Comparison of ENCODE assay signal across 28 cellular contexts in the genomic region with DNA sequence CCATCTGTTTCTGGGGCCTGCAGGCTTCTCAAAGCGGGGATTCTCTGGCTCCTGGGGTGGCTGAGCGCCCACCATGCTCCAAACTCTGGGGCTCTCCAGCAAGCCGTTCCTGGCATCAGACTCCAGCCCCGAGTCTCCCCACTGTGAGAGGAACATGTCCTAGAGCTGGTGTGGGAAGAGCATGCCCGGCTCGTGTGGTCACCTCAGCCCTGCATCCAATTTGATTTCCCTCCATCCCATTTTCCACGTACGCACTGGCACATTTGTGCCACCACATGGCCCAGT. TPM values are rescaled to one million over a fixed set of nuclear protein-coding genes. Genes with fewer than 3 reads are reported as not detected.
"Had no signal": no experiment of that assay in that cellular context is flagged by ENCODE, and none has a peak within 500 bp of the region (broad histone marks: within the 10 kb centered on the region; RNA-seq: fewer than 3 reads in every experiment).

No MANE protein-coding gene starts in this region.

- H3K4me3 ChIP-seq: adrenal gland, ascending aorta, cardiac muscle cell, coronary artery, dorsolateral prefrontal cortex, gastrocnemius medialis, hepatocyte, right atrium auricular region, stomach, tibial artery had no signal

- H3K9ac ChIP-seq: parathyroid adenoma had no signal

- H3K27ac ChIP-seq: adrenal gland, ascending aorta, cardiac muscle cell, dorsolateral prefrontal cortex, gastrocnemius medialis, parathyroid adenoma, right atrium auricular region, stomach, tibial artery had no signal

- H3K4me1 ChIP-seq: adrenal gland, ascending aorta, gastrocnemius medialis, parathyroid adenoma, tibial artery had no signal

- ATAC-seq: activated naive CD4-positive, alpha-beta T cell treated with anti-CD3 and anti-CD28 coated beads, Interleukin-2, amount 50 U/mL, for 72 hours; activated T-cell treated with anti-CD3 and anti-CD28 coated beads, Interleukin-2, amount 50 U/mL, for 72 hours; left cardiac atrium; naive thymus-derived CD4-positive, alpha-beta T cell; stimulated activated naive B cell treated with anti-CD40 and anti-IgM and Interleukin-4, amounts not matched to agents 10 μg/mL and 1 μg/mL and 100 μg/mL, for 72 hours had no signal

- H3K79me2 ChIP-seq: hepatocyte, parathyroid adenoma had no signal

- DNase-seq: activated CD4-positive, alpha-beta T cell treated with anti-CD3 and anti-CD28 coated beads for 4 hours; activated CD4-positive, alpha-beta T cell treated with anti-CD3 and anti-CD28 coated beads, Interleukin-2, amount 50 U/mL, for 4 hours; activated naive CD4-positive, alpha-beta T cell; activated T-cell treated with anti-CD3 and anti-CD28 coated beads for 4 hours; activated T-cell treated with anti-CD3 and anti-CD28 coated beads, Interleukin-2, amount 50 U/mL, for 72 hours; effector memory CD4-positive, alpha-beta T cell; glutamatergic neuron; islet precursor cell; left cardiac atrium; midbrain; naive thymus-derived CD4-positive, alpha-beta T cell; occipital lobe; stimulated activated CD4-positive, alpha-beta T cell treated with anti-CD3 and anti-CD28 coated beads, Interleukin-15, amount 100 ng/mL, for 24 hours; stimulated activated CD4-positive, alpha-beta T cell treated with anti-CD3 and anti-CD28 coated beads, Interleukin-2, amount 100 ng/mL, for 24 hours; stimulated activated naive B cell treated with anti-CD40 and anti-IgM and Interleukin-4, amounts not matched to agents 10 μg/mL and 1 μg/mL and 100 μg/mL, for 72 hours; stomach had no signal

- H2AFZ ChIP-seq: hepatocyte, parathyroid adenoma had no signal

- H3K9me3 ChIP-seq: adrenal gland, ascending aorta, gastrocnemius medialis, right atrium auricular region, stomach, tibial artery had no signal

- H3K36me3 ChIP-seq: adrenal gland, ascending aorta, cardiac muscle cell, gastrocnemius medialis, right atrium auricular region, stomach, tibial artery had no signal

- H3K4me2 ChIP-seq: hepatocyte had no signal

- H3K27me3 ChIP-seq: adrenal gland, ascending aorta, cardiac muscle cell, dorsolateral prefrontal cortex, gastrocnemius medialis, hepatocyte, right atrium auricular region, stomach, tibial artery had no signal

RNA-seq across cellular contexts. Expression of a gene that starts 23.2 kb away (rescaled TPM):
- total RNA-seq: activated naive CD4-positive, alpha-beta T cell treated with anti-CD3 and anti-CD28 coated beads, Interleukin-2, amount 50 U/mL, for 72 hours; activated T-cell treated with anti-CD3 and anti-CD28 coated beads, Interleukin-2, amount 50 U/mL, for 72 hours; T-helper 1 cell treated with Interleukin-12 subunit alpha and Interleukin-12 subunit beta and Interleukin-4 antibody, amounts not matched to agents 30 ng/mL and 1 ng/mL, for 36 hours had no signal
- polyA plus RNA-seq: naive thymus-derived CD4-positive, alpha-beta T cell had no signal
